ENCODE assay signal across 8 cellular contexts in the genomic region with DNA sequence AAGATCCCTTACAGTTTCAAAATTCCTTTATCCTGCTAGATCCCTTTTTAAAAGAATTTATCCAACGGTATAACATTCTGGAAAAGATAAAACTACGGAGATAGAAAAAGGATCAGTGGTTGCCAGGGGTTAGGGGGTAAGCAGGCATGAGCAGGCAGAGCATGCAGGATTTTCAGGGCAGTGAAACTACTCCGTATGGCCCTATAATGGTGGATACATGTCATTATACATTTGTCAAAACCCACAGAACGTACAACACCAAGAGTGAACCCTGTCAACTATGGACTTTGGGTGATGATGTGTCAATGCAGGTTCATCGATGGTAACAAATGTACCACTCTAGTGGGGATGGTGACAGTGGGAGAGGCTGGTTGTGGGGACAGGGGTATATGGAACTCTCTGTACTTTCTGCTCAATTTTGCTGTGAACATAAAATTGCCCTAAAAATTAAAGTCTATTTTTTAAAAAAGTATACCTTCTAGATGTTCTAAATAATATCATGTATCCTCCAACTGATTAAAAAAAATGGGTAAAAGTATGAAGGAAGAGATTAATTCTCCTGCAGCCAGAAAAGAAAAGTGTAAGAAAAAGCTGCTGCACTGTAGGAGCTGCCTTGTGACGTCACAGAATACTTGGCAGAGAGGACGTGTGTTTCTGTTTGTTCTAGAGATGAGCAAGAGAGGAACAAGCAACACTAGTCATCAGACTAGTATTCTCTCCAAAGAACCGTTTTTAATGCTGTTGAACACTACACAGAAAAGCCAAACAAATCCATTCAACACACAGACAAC. TPM values are rescaled to one million over a fixed set of nuclear protein-coding genes. Genes with fewer than 3 reads are reported as not detected.
DNase-seq lines count a peak whose midpoint lies in the region; ATAC-seq and TF ChIP-seq lines count a peak whose summit lies in the region.

No MANE protein-coding gene starts in this region.

- no peaks in the 10 kb centered on the region for H3K9me3 ChIP-seq in uterus

- intact Hi-C loops in uterus (cut with DNase I; ENCODE audit: low total_unique reads), result no loop called here

- no peaks in the 10 kb centered on the region for H3K4me1 ChIP-seq in uterus

- TF ChIP-seq CTCF in brain microvascular endothelial cell (IDR thresholded peaks at IDR 0.05; ENCODE audit: low read depth, low read length, missing control alignments), result no peak
- TF ChIP-seq CTCF in uterus (IDR thresholded peaks at IDR 0.05), result no peak

- in situ Hi-C loops in brain microvascular endothelial cell (cut with HindIII; ENCODE audit: low pct_ligation_motif_present, low sequenced_read_pairs), result no loop called here

- no peak for TF ChIP-seq POLR2A in uterus (IDR thresholded peaks at IDR 0.05)

- H3K36me3 ChIP-seq in brain microvascular endothelial cell (replicated peaks) (no peaks in the 10 kb centered on the region), uterus (no peaks in the 10 kb centered on the region)

- H3K27me3 ChIP-seq in brain microvascular endothelial cell (replicated peaks) (no peaks in the 10 kb centered on the region), layer of hippocampus (ENCODE audit: control insufficient read depth, insufficient read depth, low read length) (no peaks in the 10 kb centered on the region), uterus (no peaks in the 10 kb centered on the region)

- H3K4me3 ChIP-seq in brain microvascular endothelial cell (ENCODE audit: low read depth, low read length), result no peak overlapping the region
- H3K4me3 ChIP-seq in uterus, result no peak overlapping the region

- DNase-seq in activated effector memory CD4-positive, alpha-beta T cell treated with anti-CD3 and anti-CD28 coated beads, Interleukin-2, amount 50 U/mL, for 16 hours, result peak; percentile 71
- DNase-seq in activated effector memory CD4-positive, alpha-beta T cell treated with Interleukin-2 at 50 U/mL for 16 hours, result no peak
- peak; percentile 91 for DNase-seq in NCI-H460 (ENCODE audit: extremely low read depth, low read depth)
- DNase-seq in brain microvascular endothelial cell, result peak; percentile 91
- DNase-seq in uterus, result peak; percentile 64 to 86
- DNase-seq in NCI-H82 (lab: John Stamatoyannopoulos, UW), result no peak

- H3K27ac ChIP-seq in brain microvascular endothelial cell, result no peak overlapping the region
- peak overlapping the region; percentile 73 for H3K27ac ChIP-seq in layer of hippocampus (ENCODE audit: low read depth, low read length)
- H3K27ac ChIP-seq in uterus, result peak overlapping the region; percentile 60 to 67

- peak; percentile 74 for ATAC-seq in HG02763 (IDR thresholded peaks at IDR 0.05; ENCODE audit: unreplicated experiment)

RNA-seq across cellular contexts. Expression of a gene that starts 23.6 kb away (rescaled TPM):
- 18.4 and 20.8 TPM in 2 replicates for total RNA-seq in NCI-H460 (2014; rRNA removed; shearing (Covaris generic))
- 31.0 and 40.6 TPM in 2 replicates for polyA plus RNA-seq in NCI-H460 (2014; cell fraction: nucleus; rRNA removed)
- 10 to 100 TPM; 14.4 to 71.5 (median 23.2) TPM for total RNA-seq in uterus

Comparison
In these comparisons a context has a peak if more than half of its experiments do, and no peak if none do; other contexts are left out.
1. DNase-seq: peak in activated effector memory CD4-positive, alpha-beta T cell treated with anti-CD3 and anti-CD28 coated beads, Interleukin-2, amount 50 U/mL, for 16 hours (single experiment), NCI-H460 (single experiment), brain microvascular endothelial cell (single experiment) and uterus (2 of 2); none in activated effector memory CD4-positive, alpha-beta T cell treated with Interleukin-2 at 50 U/mL for 16 hours (single experiment) and NCI-H82 (single experiment).